In genomic region chr1:156125544-156125943, GRCh38 we compare ENCODE assay signal across 2 cellular contexts.
TF ChIP-seq lines count a peak whose summit lies in the region.

No MANE protein-coding gene starts in this region.

TF ChIP-seq in A549, 52 proteins besides CTCF, POLR2A, EP300 and RAD21:
- TF ChIP-seq MAX (IDR thresholded peaks at IDR 0.05) (0 out of 2 replicates have a peak, but pooled peaks have one; percentile 1), HOXB5 (CRISPR knock-in tag; IDR thresholded peaks at IDR 0.05) (0 out of 2 replicates have a peak, but pooled peaks have one; percentile 9)

TF ChIP-seq in HEK293, 187 proteins besides CTCF, POLR2A, EP300 and RAD21:
- TF ChIP-seq ZNF223 (tag by site-specific recombination; IDR thresholded peaks at IDR 0.05), result peak; percentile 81; the same call in 1 of the 2 replicates
- peak; percentile 45; the same call in 1 of the 2 replicates for TF ChIP-seq KLF17 (tag by site-specific recombination; IDR thresholded peaks at IDR 0.05)
- TF ChIP-seq ZNF121 (tag by site-specific recombination; IDR thresholded peaks at IDR 0.05), result peak; percentile 91
